Comparison of ENCODE assay signal across 8 cellular contexts in the genomic region with DNA sequence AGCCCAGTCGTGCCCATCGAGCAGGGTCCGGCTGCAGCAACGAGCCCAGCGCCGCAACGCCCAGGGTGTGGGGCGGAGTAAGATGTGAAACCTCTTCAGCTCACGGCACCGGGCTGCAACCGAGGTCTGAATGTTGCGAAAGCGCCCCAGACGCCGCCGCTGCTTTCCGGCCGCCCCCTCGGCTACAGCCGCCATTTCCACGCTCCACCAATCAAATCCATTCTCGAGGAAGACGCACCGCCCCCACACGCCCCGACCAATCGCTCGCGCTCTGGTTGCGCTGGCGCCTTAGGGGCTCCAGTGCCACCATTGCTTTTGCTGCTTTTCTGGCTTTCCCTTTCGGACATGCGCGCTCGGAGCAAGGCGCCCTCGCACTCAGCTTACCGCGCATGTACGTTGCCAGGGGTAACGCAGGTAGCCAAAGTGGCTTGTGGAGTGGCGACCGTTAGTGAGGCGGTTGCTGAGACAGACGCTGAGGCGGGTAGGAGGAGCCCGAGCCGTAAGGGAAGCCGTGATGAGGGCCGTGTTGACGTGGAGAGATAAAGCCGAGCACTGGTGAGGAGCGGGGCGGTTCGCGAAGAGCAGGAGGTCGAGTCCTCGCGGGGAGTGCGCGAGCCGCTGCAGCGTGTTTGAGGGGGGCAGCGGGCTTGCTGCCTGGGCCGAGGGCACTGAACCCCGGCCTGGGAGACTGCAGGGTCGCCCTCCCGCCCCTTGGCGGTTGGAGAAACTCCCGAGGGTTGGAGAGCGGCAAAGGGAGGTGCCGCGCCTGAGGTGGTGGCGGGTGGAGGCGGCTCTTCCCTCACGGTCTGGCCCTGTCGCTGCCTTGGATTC. TPM values are rescaled to one million over a fixed set of nuclear protein-coding genes. Genes with fewer than 3 reads are reported as not detected.
DNase-seq lines count a peak whose midpoint lies in the region; ATAC-seq, FAIRE-seq and TF ChIP-seq lines count a peak whose summit lies in the region.

A gene with protein sequence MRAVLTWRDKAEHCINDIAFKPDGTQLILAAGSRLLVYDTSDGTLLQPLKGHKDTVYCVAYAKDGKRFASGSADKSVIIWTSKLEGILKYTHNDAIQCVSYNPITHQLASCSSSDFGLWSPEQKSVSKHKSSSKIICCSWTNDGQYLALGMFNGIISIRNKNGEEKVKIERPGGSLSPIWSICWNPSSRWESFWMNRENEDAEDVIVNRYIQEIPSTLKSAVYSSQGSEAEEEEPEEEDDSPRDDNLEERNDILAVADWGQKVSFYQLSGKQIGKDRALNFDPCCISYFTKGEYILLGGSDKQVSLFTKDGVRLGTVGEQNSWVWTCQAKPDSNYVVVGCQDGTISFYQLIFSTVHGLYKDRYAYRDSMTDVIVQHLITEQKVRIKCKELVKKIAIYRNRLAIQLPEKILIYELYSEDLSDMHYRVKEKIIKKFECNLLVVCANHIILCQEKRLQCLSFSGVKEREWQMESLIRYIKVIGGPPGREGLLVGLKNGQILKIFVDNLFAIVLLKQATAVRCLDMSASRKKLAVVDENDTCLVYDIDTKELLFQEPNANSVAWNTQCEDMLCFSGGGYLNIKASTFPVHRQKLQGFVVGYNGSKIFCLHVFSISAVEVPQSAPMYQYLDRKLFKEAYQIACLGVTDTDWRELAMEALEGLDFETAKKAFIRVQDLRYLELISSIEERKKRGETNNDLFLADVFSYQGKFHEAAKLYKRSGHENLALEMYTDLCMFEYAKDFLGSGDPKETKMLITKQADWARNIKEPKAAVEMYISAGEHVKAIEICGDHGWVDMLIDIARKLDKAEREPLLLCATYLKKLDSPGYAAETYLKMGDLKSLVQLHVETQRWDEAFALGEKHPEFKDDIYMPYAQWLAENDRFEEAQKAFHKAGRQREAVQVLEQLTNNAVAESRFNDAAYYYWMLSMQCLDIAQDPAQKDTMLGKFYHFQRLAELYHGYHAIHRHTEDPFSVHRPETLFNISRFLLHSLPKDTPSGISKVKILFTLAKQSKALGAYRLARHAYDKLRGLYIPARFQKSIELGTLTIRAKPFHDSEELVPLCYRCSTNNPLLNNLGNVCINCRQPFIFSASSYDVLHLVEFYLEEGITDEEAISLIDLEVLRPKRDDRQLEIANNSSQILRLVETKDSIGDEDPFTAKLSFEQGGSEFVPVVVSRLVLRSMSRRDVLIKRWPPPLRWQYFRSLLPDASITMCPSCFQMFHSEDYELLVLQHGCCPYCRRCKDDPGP (plus strand): TSS at position 408 of the 831 bp plus-strand sequence. CDS start 107 bp downstream, at position 515.
A gene (minus strand): TSS at position 132 of the 831 bp plus-strand sequence. CDS start 115 bp downstream, at position 17.

- no peak for TF ChIP-seq CTCF in AG04450 (IDR thresholded peaks at IDR 0.05; ENCODE audit: low read depth, low read length)
- no peak for TF ChIP-seq CTCF in WI38 (IDR thresholded peaks at IDR 0.05; ENCODE audit: low read depth, low read length)
- TF ChIP-seq CTCF in bronchial epithelial cell (IDR thresholded peaks at IDR 0.05; ENCODE audit: insufficient read depth, low read length, severe bottlenecking) = no peak

- H3K4me3 ChIP-seq in AG04450 (ENCODE audit: low read depth, low read length) (peak within 1 kb of the TSS; percentile 97), WI38 (ENCODE audit: low read depth, low read length) (peak within 1 kb of the TSS; percentile 99), bronchial epithelial cell (ENCODE audit: low read depth, low read length) (peak within 1 kb of the TSS; percentile 97), iPS-20b (ENCODE audit: low read length) (peak within 1 kb of the TSS; percentile 97), skin epidermis (peak within 1 kb of the TSS; percentile 73 to 89 (median 84))

- peak within 1 kb of the TSS; percentile 95 for H3K27ac ChIP-seq in AG04450 (ENCODE audit: low read depth, low read length)
- peak within 1 kb of the TSS; percentile 79 for H3K27ac ChIP-seq in iPS-20b (ENCODE audit: low read length)
- peak within 1 kb of the TSS; percentile 66 to 95 (median 89) for H3K27ac ChIP-seq in skin epidermis

- H3K4me1 ChIP-seq in iPS-20b (ENCODE audit: insufficient read depth, low read length) = peaks cover 28% of the 10 kb centered on the region

- H3K36me3 ChIP-seq in bronchial epithelial cell (ENCODE audit: control insufficient read depth, insufficient read depth, low read length) = peaks cover 2% of the 10 kb centered on the region
- peaks cover 31% of the 10 kb centered on the region for H3K36me3 ChIP-seq in iPS-20b (ENCODE audit: insufficient read depth, low read depth, low read length)

- POLR2A ChIA-PET in AG04450 (lab: Yijun Ruan, JAX) = interaction anchor here (0.5 to 3.4 kb wide), 14 partner anchors 11 to 157 kb away, joined by 3 to 34 read pairs (median 3); a partner anchor contains a TSS

- ATAC-seq in GM18907 (IDR thresholded peaks at IDR 0.05; ENCODE audit: unreplicated experiment) (peak; percentile 87), HG03159 (IDR thresholded peaks at IDR 0.05; ENCODE audit: unreplicated experiment) (peak; percentile 86)

- CTCF ChIA-PET in AG04450 (lab: Charles Lee) = interaction anchor here (1.1 to 4.1 kb wide), 4 partner anchors 50 to 503 kb away, joined by 3 to 21 read pairs (median 3); no protein-coding TSS in a partner anchor

- DNase-seq in AG04450 (ENCODE audit: low read depth, low spot score) = peak; percentile 99
- DNase-seq in NCI-H2227 treated with DMSO at 0.1 percent for 48 hours (lab: John Stamatoyannopoulos, UW) = peak; percentile 95
- DNase-seq in bronchial epithelial cell (ENCODE audit: low read depth) = peak; percentile 99

- H3K9me3 ChIP-seq in AG04450 (ENCODE audit: control insufficient read depth, insufficient read depth, low read length) (no peaks in the 10 kb centered on the region), iPS-20b (ENCODE audit: insufficient read depth, low read depth, low read length) (no peaks in the 10 kb centered on the region)

- peak within 1 kb of the TSS; percentile 93 for H3K9ac ChIP-seq in iPS-20b (ENCODE audit: low read depth, low read length)

- peak; percentile 86 for FAIRE-seq in bronchial epithelial cell (lab: Jason Lieb, UNC)

- H3K27me3 ChIP-seq in AG04450 (ENCODE audit: control insufficient read depth, insufficient read depth, low read length) = no peaks in the 10 kb centered on the region
- no peaks in the 10 kb centered on the region for H3K27me3 ChIP-seq in bronchial epithelial cell (ENCODE audit: control insufficient read depth, insufficient read depth, low read length)
- no peaks in the 10 kb centered on the region for H3K27me3 ChIP-seq in iPS-20b (ENCODE audit: insufficient read depth, low read length)

RNA-seq across cellular contexts. Expression of the first gene that starts in this region (rescaled TPM):
- polyA plus RNA-seq in AG04450 (2011; rRNA removed) = 14.0 and 14.3 TPM in 2 replicates
- 31.4 and 48.7 TPM in 2 replicates for polyA minus RNA-seq in AG04450 (2011; rRNA and poly(A)+ RNA removed)
- total RNA-seq in bronchial epithelial cell = 5.9 and 10.0 TPM in 2 replicates

RNA-seq across cellular contexts. Expression of the second gene that starts in this region (rescaled TPM):
- polyA plus RNA-seq in AG04450 (2011; rRNA removed) = 26.2 and 35.6 TPM in 2 replicates
- 8.1 and 17.2 TPM in 2 replicates for polyA minus RNA-seq in AG04450 (2011; rRNA and poly(A)+ RNA removed)
- total RNA-seq in bronchial epithelial cell = 11.3 and 24.5 TPM in 2 replicates

Comparison
In these comparisons a context has a peak if more than half of its experiments do, and no peak if none do; other contexts are left out.
1. Peak in every context shown above with its lines: DNase-seq, ATAC-seq, H3K4me3 ChIP-seq and H3K27ac ChIP-seq.